8 cellular contexts compared by ENCODE assay signal in the genomic region with DNA sequence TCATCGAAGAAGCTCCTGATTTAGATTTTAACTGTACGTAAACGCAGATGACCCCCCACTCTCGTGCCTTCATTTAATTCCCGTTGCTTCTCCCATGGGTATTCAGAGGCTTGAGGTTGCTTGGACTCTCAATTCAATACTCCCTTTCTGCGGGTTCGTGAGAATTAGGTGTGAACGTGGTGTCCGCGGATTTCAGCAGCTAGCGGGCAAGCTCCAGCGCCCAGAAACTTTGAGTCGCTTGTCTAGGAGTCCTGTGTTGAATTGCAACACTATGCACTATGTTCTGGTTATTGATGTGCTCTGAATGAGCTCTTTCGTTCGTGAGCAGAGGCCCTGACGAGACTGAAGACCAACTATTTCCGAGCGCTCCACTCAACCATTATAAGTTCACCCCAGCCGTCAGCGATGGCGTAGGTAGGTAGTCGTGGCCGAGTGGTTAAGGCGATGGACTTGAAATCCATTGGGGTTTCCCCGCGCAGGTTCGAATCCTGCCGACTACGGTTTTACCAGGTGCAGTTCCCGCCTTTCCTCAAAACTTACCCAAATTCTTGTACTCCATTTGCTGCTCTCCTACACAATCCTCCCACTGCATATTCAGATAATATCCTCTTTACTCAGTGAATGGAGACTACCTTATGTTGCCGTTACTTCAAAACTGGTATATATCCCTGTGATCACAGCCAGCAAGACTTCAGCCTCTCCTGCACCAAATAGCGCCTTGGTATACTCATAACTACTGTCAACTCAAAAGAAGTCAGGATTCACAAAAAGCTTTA.
DNase-seq lines count a peak whose midpoint lies in the region; ATAC-seq and TF ChIP-seq lines count a peak whose summit lies in the region.

No MANE protein-coding gene starts in this region.

- POLR2A ChIA-PET in T-cell (lab: Charles Lee) = interaction anchor here in 1 of 2 donors (0.6 kb wide), 1 partner anchor 470 kb away, joined by 11 read pairs; no protein-coding TSS in a partner anchor

- intact Hi-C loops in Right ventricle myocardium inferior (cut with DNase I) = no loop called here

- no peaks in the 10 kb centered on the region for H3K36me3 ChIP-seq in SK-N-MC (ENCODE audit: insufficient read depth, low read length)

- H3K9me3 ChIP-seq in SK-N-MC (ENCODE audit: low read depth, low read length) = no peaks in the 10 kb centered on the region

- peak overlapping the region in 1 of 3 donors; percentile 54 for H3K4me3 Mint-ChIP-seq in T-cell

- CTCF ChIA-PET in T-cell (lab: Charles Lee) = no interaction called here

- peaks cover 13 to 14% (median 14%) of the 10 kb centered on the region in 3 donors for H3K4me1 Mint-ChIP-seq in T-cell

- H3K9ac ChIP-seq in SK-N-MC (ENCODE audit: insufficient read length) = peak overlapping the region; percentile 72

- peak; percentile 66 for ATAC-seq in GM21390 (IDR thresholded peaks at IDR 0.05; ENCODE audit: unreplicated experiment)
- ATAC-seq in Right ventricle myocardium inferior = no peak
- ATAC-seq in T-cell (replicated peaks in 1 of 4) = no peak

- DNase-seq in A172 (ENCODE audit: low spot score) (peak; percentile 73), SK-N-MC (ENCODE audit: low read depth, low spot score) (no peak), fibroblast of pulmonary artery (ENCODE audit: low read depth) (peak; percentile 64), Right ventricle myocardium inferior (ENCODE audit: missing footprints) (no peak), MV-4-11 (lab: John Stamatoyannopoulos, UW) (no peak), T-cell (no peak)
- peak; percentile 80 for DNase-seq in stimulated activated CD8-positive, alpha-beta memory T cell treated with anti-CD3 and anti-CD28 coated beads, Interleukin-4, amount 100 ng/mL, for 48 hours

- H3K27me3 Mint-ChIP-seq in T-cell = peaks cover 91% of the 10 kb centered on the region in 2 donors

- peak overlapping the region in 1 of 2 donors; percentile 36 for H3K27ac Mint-ChIP-seq in T-cell

- no peak for TF ChIP-seq CTCF in fibroblast of pulmonary artery (IDR thresholded peaks at IDR 0.05; ENCODE audit: low read length, missing control alignments)

- H3K4me3 ChIP-seq in SK-N-MC (peak overlapping the region; percentile 87), fibroblast of pulmonary artery (replicated peaks; ENCODE audit: low read depth, low read length) (peak overlapping the region; percentile 49)

- no peaks in the 10 kb centered on the region for H3K36me3 Mint-ChIP-seq in T-cell

- peaks cover 15 to 20% (median 15%) of the 10 kb centered on the region in 3 donors for H3K9me3 Mint-ChIP-seq in T-cell

- H3K27ac ChIP-seq in SK-N-MC = peak overlapping the region; percentile 48

Comparison
In these comparisons a context has a peak if more than half of its experiments do, and no peak if none do; other contexts are left out.
1. DNase-seq: peak in A172 (single experiment), fibroblast of pulmonary artery (single experiment) and stimulated activated CD8-positive, alpha-beta memory T cell treated with anti-CD3 and anti-CD28 coated beads, Interleukin-4, amount 100 ng/mL, for 48 hours (single experiment); none in SK-N-MC (single experiment), Right ventricle myocardium inferior (single experiment), MV-4-11 (single experiment) and T-cell (0 of 34).